Comparison of ENCODE assay signal across 15 cellular contexts in genomic region chr10:61784354-61785131, GRCh38.
A peak's percentile ranks its signal among the peaks of the same experiment; 100 is the strongest.
DNase-seq lines count a peak whose midpoint lies in the region; ATAC-seq and TF ChIP-seq lines count a peak whose summit lies in the region.
"Had no signal": no experiment of that assay in that cellular context is flagged by ENCODE, and none has a peak within 500 bp of the region (broad histone marks: within the 10 kb centered on the region; RNA-seq: fewer than 3 reads in every experiment).

No MANE protein-coding gene starts in this region.

- peaks cover 86% of the 10 kb centered on the region for H3K4me1 Mint-ChIP-seq in HFFc6 (ENCODE audit: low read depth)
- peaks cover 72% of the 10 kb centered on the region for H3K4me1 Mint-ChIP-seq in activated T-cell treated with anti-CD3 and anti-CD28 coated beads, Interleukin-2, amount 50 U/mL, for 72 hours (ENCODE audit: low read depth)
- H3K4me1 Mint-ChIP-seq: B cell had no signal

- no peaks in the 10 kb centered on the region for H3K9me3 Mint-ChIP-seq in HFFc6
- H3K9me3 Mint-ChIP-seq in activated T-cell treated with anti-CD3 and anti-CD28 coated beads, Interleukin-2, amount 50 U/mL, for 72 hours: no peaks in the 10 kb centered on the region

- ATAC-seq in activated T-cell treated with anti-CD3 and anti-CD28 coated beads, Interleukin-2, amount 50 U/mL, for 72 hours (replicated peaks in 1 of 2): peak; percentile 84 to 88
- ATAC-seq in GM21786 (IDR thresholded peaks at IDR 0.05; ENCODE audit: unreplicated experiment) (no peak), GM21576 (IDR thresholded peaks at IDR 0.05; ENCODE audit: unreplicated experiment) (no peak)

- no peak for TF ChIP-seq CTCF in HFFc6 (IDR thresholded peaks at IDR 0.05)

- no peaks in the 10 kb centered on the region; the same call in none of the 2 replicates for H3K27me3 Mint-ChIP-seq in HFFc6 (ENCODE audit: insufficient read depth)
- H3K27me3 Mint-ChIP-seq in activated T-cell treated with anti-CD3 and anti-CD28 coated beads, Interleukin-2, amount 50 U/mL, for 72 hours (ENCODE audit: low read depth): no peaks in the 10 kb centered on the region
- H3K27me3 Mint-ChIP-seq: B cell had no signal

- DNase-seq in EH (ENCODE audit: low read depth): peak; percentile 51
- no peak for DNase-seq in HFFc6
- peak; percentile 51 to 63 for DNase-seq in activated T-cell treated with anti-CD3 and anti-CD28 coated beads, Interleukin-2, amount 50 U/mL, for 72 hours
- DNase-seq in stimulated activated CD4-positive, alpha-beta T cell treated with anti-CD3 and anti-CD28 coated beads, Interleukin-12 subunit alpha, Interleukin-12 subunit beta, amount 100 ng/mL, for 4 hours: peak; percentile 5
- no peak for DNase-seq in effector CD8-positive, alpha-beta T cell (lab: John Stamatoyannopoulos, UW)
- DNase-seq: anterior cingulate cortex; cerebellar nuclear complex; effector memory CD4-positive, alpha-beta T cell; left ventricle myocardium inferior; MV-4-11; NCI-H1930; nucleus accumbens had no signal

- H3K4me3 Mint-ChIP-seq in HFFc6: no peak overlapping the region
- peak overlapping the region; percentile 56 to 61 for H3K4me3 Mint-ChIP-seq in activated T-cell treated with anti-CD3 and anti-CD28 coated beads, Interleukin-2, amount 50 U/mL, for 72 hours
- H3K4me3 Mint-ChIP-seq: B cell had no signal

- H3K36me3 Mint-ChIP-seq in HFFc6 (ENCODE audit: low read depth): peaks cover 4% of the 10 kb centered on the region; the same call in 1 of the 2 replicates
- no peaks in the 10 kb centered on the region for H3K36me3 Mint-ChIP-seq in activated T-cell treated with anti-CD3 and anti-CD28 coated beads, Interleukin-2, amount 50 U/mL, for 72 hours (ENCODE audit: insufficient read depth in 2 of 2)

- H3K27ac Mint-ChIP-seq in HFFc6: peak overlapping the region; percentile 83; the same call in 1 of the 2 replicates
- peak overlapping the region; percentile 85 for H3K27ac Mint-ChIP-seq in activated T-cell treated with anti-CD3 and anti-CD28 coated beads, Interleukin-2, amount 50 U/mL, for 72 hours
- H3K27ac Mint-ChIP-seq: B cell had no signal

Comparison
In these comparisons a context has a peak if more than half of its experiments do, and no peak if none do; other contexts are left out.
1. DNase-seq: peak in EH (single experiment), activated T-cell treated with anti-CD3 and anti-CD28 coated beads, Interleukin-2, amount 50 U/mL, for 72 hours (2 of 2) and stimulated activated CD4-positive, alpha-beta T cell treated with anti-CD3 and anti-CD28 coated beads, Interleukin-12 subunit alpha, Interleukin-12 subunit beta, amount 100 ng/mL, for 4 hours (single experiment); none in HFFc6 (single experiment) and effector CD8-positive, alpha-beta T cell (single experiment).
2. ATAC-seq: peak in activated T-cell treated with anti-CD3 and anti-CD28 coated beads, Interleukin-2, amount 50 U/mL, for 72 hours (2 of 2); none in GM21786 (single experiment) and GM21576 (single experiment).